ENCODE assay signal across 11 cellular contexts in the genomic region with DNA sequence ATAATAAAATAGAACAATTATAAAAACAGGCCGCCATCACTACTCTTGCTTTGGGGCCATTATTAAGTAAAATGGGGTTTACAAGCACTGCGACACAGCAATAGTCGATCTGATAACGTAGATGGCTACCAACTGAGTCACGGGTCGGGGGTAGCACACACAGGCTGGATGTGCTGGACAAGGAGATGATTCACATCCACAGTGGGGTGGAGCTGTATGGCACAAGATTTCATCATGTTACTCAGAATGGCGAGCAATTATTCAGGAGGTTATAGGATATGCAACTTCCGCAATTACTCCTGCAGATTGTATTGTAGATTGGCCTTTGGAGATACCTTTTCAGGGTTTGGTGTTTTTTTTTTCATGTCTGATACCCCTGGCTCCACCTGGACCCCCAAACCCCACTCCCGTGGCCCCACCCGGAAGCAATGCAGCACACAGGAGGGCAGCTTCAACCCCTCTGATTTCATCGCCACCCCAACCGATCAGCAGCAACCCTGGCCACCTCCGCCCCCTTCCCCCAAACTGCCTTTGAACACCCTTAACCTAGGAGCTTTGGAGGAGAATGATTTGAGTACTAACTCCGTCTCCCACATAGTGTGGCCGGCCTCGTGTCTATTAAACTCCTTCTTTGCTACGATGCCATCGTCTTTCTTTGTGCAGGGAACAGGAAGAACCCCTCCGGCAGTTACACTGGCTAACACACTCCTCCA. TPM values are rescaled to one million over a fixed set of nuclear protein-coding genes. Genes with fewer than 3 reads are reported as not detected.
DNase-seq lines count a peak whose midpoint lies in the region; TF ChIP-seq lines count a peak whose summit lies in the region.
"Had no signal": no experiment of that assay in that cellular context is flagged by ENCODE, and none has a peak within 500 bp of the region (broad histone marks: within the 10 kb centered on the region; RNA-seq: fewer than 3 reads in every experiment).

No MANE protein-coding gene starts in this region.

- no peak overlapping the region for H3K4me3 ChIP-seq in BLaER1 treated with 17β-estradiol and CSF1 and Interleukin-3, amounts not matched to agents 10 nM and 100 nM

- no peaks in the 10 kb centered on the region for H3K36me3 Mint-ChIP-seq in chondrocyte (ENCODE audit: low read depth)
- H3K36me3 Mint-ChIP-seq in nephron (ENCODE audit: low read depth): no peaks in the 10 kb centered on the region
- no peaks in the 10 kb centered on the region for H3K36me3 Mint-ChIP-seq in T-helper 2 cell treated with Interferon-gamma antibody and Interleukin-4, amounts not matched to agents 5 μg/mL and 100 μg/mL, for 36 hours (ENCODE audit: low read depth)
- H3K36me3 Mint-ChIP-seq in activated T-helper 2 cell treated with anti-CD3 and anti-CD28 coated beads, Interferon-gamma antibody, Interleukin-2, Interleukin-4, amounts not matched to agents 10 μg/mL and 5 μg/mL and 100 μg/mL, durations not matched to agents 14 hours and 24 hours and 36 hours (ENCODE audit: low read depth): no peaks in the 10 kb centered on the region
- H3K36me3 Mint-ChIP-seq: memory B cell had no signal

- peaks cover 15% of the 10 kb centered on the region for H3K4me1 Mint-ChIP-seq in chondrocyte (ENCODE audit: low read depth)
- peaks cover 16% of the 10 kb centered on the region for H3K4me1 Mint-ChIP-seq in nephron
- H3K4me1 Mint-ChIP-seq in T-helper 2 cell treated with Interferon-gamma antibody and Interleukin-4, amounts not matched to agents 5 μg/mL and 100 μg/mL, for 36 hours (ENCODE audit: low read depth): no peaks in the 10 kb centered on the region
- H3K4me1 Mint-ChIP-seq in activated T-helper 2 cell treated with anti-CD3 and anti-CD28 coated beads, Interferon-gamma antibody, Interleukin-2, Interleukin-4, amounts not matched to agents 10 μg/mL and 5 μg/mL and 100 μg/mL, durations not matched to agents 14 hours and 24 hours and 36 hours (ENCODE audit: low read depth): peaks cover 3% of the 10 kb centered on the region
- H3K4me1 Mint-ChIP-seq: memory B cell had no signal

- peaks cover 2% of the 10 kb centered on the region for H3K9me3 Mint-ChIP-seq in chondrocyte (ENCODE audit: low read depth)
- peaks cover 5% of the 10 kb centered on the region for H3K9me3 Mint-ChIP-seq in nephron
- H3K9me3 Mint-ChIP-seq in T-helper 2 cell treated with Interferon-gamma antibody and Interleukin-4, amounts not matched to agents 5 μg/mL and 100 μg/mL, for 36 hours: no peaks in the 10 kb centered on the region
- H3K9me3 Mint-ChIP-seq in activated T-helper 2 cell treated with anti-CD3 and anti-CD28 coated beads, Interferon-gamma antibody, Interleukin-2, Interleukin-4, amounts not matched to agents 10 μg/mL and 5 μg/mL and 100 μg/mL, durations not matched to agents 14 hours and 24 hours and 36 hours: no peaks in the 10 kb centered on the region
- H3K9me3 Mint-ChIP-seq: memory B cell had no signal

- H3K27ac Mint-ChIP-seq in chondrocyte (ENCODE audit: unreplicated experiment) (peak overlapping the region; percentile 91), nephron (peak overlapping the region; percentile 98 to 99 (median 98))
- H3K27ac Mint-ChIP-seq in T-helper 2 cell treated with Interferon-gamma antibody and Interleukin-4, amounts not matched to agents 5 μg/mL and 100 μg/mL, for 36 hours: no peak overlapping the region
- no peak overlapping the region for H3K27ac Mint-ChIP-seq in activated T-helper 2 cell treated with anti-CD3 and anti-CD28 coated beads, Interferon-gamma antibody, Interleukin-2, Interleukin-4, amounts not matched to agents 10 μg/mL and 5 μg/mL and 100 μg/mL, durations not matched to agents 14 hours and 24 hours and 36 hours
- H3K27ac Mint-ChIP-seq: memory B cell had no signal

- H3K9me3 ChIP-seq in BLaER1 treated with 17β-estradiol and CSF1 and Interleukin-3, amounts not matched to agents 10 nM and 100 nM (replicated peaks in 1 of 11): peaks cover 0 to 11% (median 4%) of the 10 kb centered on the region in 11 experiments; a peak in 9 of 22 replicates

- intact Hi-C loops in activated T-helper 2 cell treated with anti-CD3 and anti-CD28 coated beads, Interferon-gamma antibody, Interleukin-2, Interleukin-4, amounts not matched to agents 10 μg/mL and 5 μg/mL and 100 μg/mL, durations not matched to agents 14 hours and 24 hours and 36 hours (cut with micrococcal nuclease): no loop called here

- H3K27ac ChIP-seq in BLaER1 treated with 17β-estradiol and CSF1 and Interleukin-3, amounts not matched to agents 10 nM and 100 nM: peak overlapping the region in 7 of 11 experiments; percentile 2 to 67 (median 48); a peak in 12 of 22 replicates

- H3K4me3 Mint-ChIP-seq in chondrocyte (ENCODE audit: unreplicated experiment): no peak overlapping the region
- H3K4me3 Mint-ChIP-seq in nephron: peak overlapping the region in 1 of 3 experiments; percentile 37
- H3K4me3 Mint-ChIP-seq in T-helper 2 cell treated with Interferon-gamma antibody and Interleukin-4, amounts not matched to agents 5 μg/mL and 100 μg/mL, for 36 hours: no peak overlapping the region
- no peak overlapping the region for H3K4me3 Mint-ChIP-seq in activated T-helper 2 cell treated with anti-CD3 and anti-CD28 coated beads, Interferon-gamma antibody, Interleukin-2, Interleukin-4, amounts not matched to agents 10 μg/mL and 5 μg/mL and 100 μg/mL, durations not matched to agents 14 hours and 24 hours and 36 hours (ENCODE audit: low read depth)
- H3K4me3 Mint-ChIP-seq: memory B cell had no signal

- DNase-seq in NCI-H460 (ENCODE audit: extremely low read depth, low read depth): peak; percentile 76
- DNase-seq in chondrocyte (ENCODE audit: low spot score): no peak
- DNase-seq in DMS79 treated with DMSO at 0.1 percent for 48 hours (lab: John Stamatoyannopoulos, UW): no peak
- no peak for DNase-seq in activated CD8-positive, alpha-beta memory T cell treated with anti-CD3 and anti-CD28 coated beads, Interleukin-2, amount 50 U/mL, for 48 hours
- no peak for DNase-seq in T-helper 2 cell treated with Interferon-gamma antibody and Interleukin-4, amounts not matched to agents 5 μg/mL and 100 μg/mL, for 36 hours (ENCODE audit: low spot score)
- no peak for DNase-seq in activated T-helper 2 cell treated with anti-CD3 and anti-CD28 coated beads, Interferon-gamma antibody, Interleukin-2, Interleukin-4, amounts not matched to agents 10 μg/mL and 5 μg/mL and 100 μg/mL, durations not matched to agents 14 hours and 24 hours and 36 hours (ENCODE audit: low spot score)
- DNase-seq: NCI-H1417, RPMI8226 had no signal

- H4K20me1 ChIP-seq in BLaER1 treated with 17β-estradiol and CSF1 and Interleukin-3, amounts not matched to agents 10 nM and 100 nM: no peaks in the 10 kb centered on the region

- H3K27me3 Mint-ChIP-seq in chondrocyte (ENCODE audit: low read depth) (no peaks in the 10 kb centered on the region), nephron (ENCODE audit: low read depth) (peaks cover 8% of the 10 kb centered on the region)
- no peaks in the 10 kb centered on the region for H3K27me3 Mint-ChIP-seq in T-helper 2 cell treated with Interferon-gamma antibody and Interleukin-4, amounts not matched to agents 5 μg/mL and 100 μg/mL, for 36 hours (ENCODE audit: low read depth)
- peaks cover 2% of the 10 kb centered on the region for H3K27me3 Mint-ChIP-seq in activated T-helper 2 cell treated with anti-CD3 and anti-CD28 coated beads, Interferon-gamma antibody, Interleukin-2, Interleukin-4, amounts not matched to agents 10 μg/mL and 5 μg/mL and 100 μg/mL, durations not matched to agents 14 hours and 24 hours and 36 hours (ENCODE audit: low read depth)

- H3K4me2 ChIP-seq in BLaER1 treated with 17β-estradiol and CSF1 and Interleukin-3, amounts not matched to agents 10 nM and 100 nM: peak overlapping the region in 10 of 11 experiments; percentile 12 to 78 (median 46); a peak in 20 of 22 replicates

- peaks cover 25 to 46% (median 32%) of the 10 kb centered on the region in 10 experiments for H3K4me1 ChIP-seq in BLaER1 treated with 17β-estradiol and CSF1 and Interleukin-3, amounts not matched to agents 10 nM and 100 nM

- H3K9ac ChIP-seq in BLaER1 treated with 17β-estradiol and CSF1 and Interleukin-3, amounts not matched to agents 10 nM and 100 nM: peak overlapping the region in 2 of 11 experiments; percentile 26 to 53; a peak in 2 of 22 replicates

- no peaks in the 10 kb centered on the region for H3K27me3 ChIP-seq in BLaER1 treated with 17β-estradiol and CSF1 and Interleukin-3, amounts not matched to agents 10 nM and 100 nM

- no peaks in the 10 kb centered on the region for H3K36me3 ChIP-seq in BLaER1 treated with 17β-estradiol and CSF1 and Interleukin-3, amounts not matched to agents 10 nM and 100 nM

- TF ChIP-seq CTCF in chondrocyte (IDR thresholded peaks at IDR 0.05) (no peak), nephron (IDR thresholded peaks at IDR 0.05; ENCODE audit: unreplicated experiment in 3 of 3) (no peak)

RNA-seq across cellular contexts. Expression of a gene that starts 21.4 kb away (rescaled TPM):
- total RNA-seq in NCI-H460 (2014; rRNA removed; shearing (Covaris generic)): 81.6 and 107 TPM in 2 replicates
- 362 and 381 TPM in 2 replicates for polyA plus RNA-seq in NCI-H460 (2014; cell fraction: nucleus; rRNA removed)
- total RNA-seq in chondrocyte: 3.7 to 6.1 TPM (median 5.6 TPM) in 3 replicates
- total RNA-seq in activated T-helper 2 cell treated with anti-CD3 and anti-CD28 coated beads, Interferon-gamma antibody, Interleukin-2, Interleukin-4, amounts not matched to agents 10 μg/mL and 5 μg/mL and 100 μg/mL, durations not matched to agents 14 hours and 24 hours and 36 hours: not detected in 2 replicates

RNA-seq across cellular contexts. Expression of a gene that starts 51.7 kb away (rescaled TPM):
- 0.17 and 0.27 TPM in 2 replicates for total RNA-seq in NCI-H460 (2014; rRNA removed; shearing (Covaris generic))
- 0.43 and 3.7 TPM in 2 replicates for polyA plus RNA-seq in NCI-H460 (2014; cell fraction: nucleus; rRNA removed)
- total RNA-seq in chondrocyte: 250 to 264 TPM (median 264 TPM) in 3 replicates
- total RNA-seq in activated T-helper 2 cell treated with anti-CD3 and anti-CD28 coated beads, Interferon-gamma antibody, Interleukin-2, Interleukin-4, amounts not matched to agents 10 μg/mL and 5 μg/mL and 100 μg/mL, durations not matched to agents 14 hours and 24 hours and 36 hours: 7.9 and 9.2 TPM in 2 replicates

Comparison
In these comparisons a context has a peak if more than half of its experiments do, and no peak if none do; other contexts are left out.
1. H3K27ac Mint-ChIP-seq: peak in chondrocyte (single experiment) and nephron (3 of 3); none in T-helper 2 cell treated with Interferon-gamma antibody and Interleukin-4, amounts not matched to agents 5 μg/mL and 100 μg/mL, for 36 hours (single experiment) and activated T-helper 2 cell treated with anti-CD3 and anti-CD28 coated beads, Interferon-gamma antibody, Interleukin-2, Interleukin-4, amounts not matched to agents 10 μg/mL and 5 μg/mL and 100 μg/mL, durations not matched to agents 14 hours and 24 hours and 36 hours (single experiment).
2. RNA of a gene that starts 21.4 kb away (total RNA-seq): 81.6 to 107 TPM in NCI-H460; 3.7 to 6.1 TPM in chondrocyte and not detected in activated T-helper 2 cell treated with anti-CD3 and anti-CD28 coated beads, Interferon-gamma antibody, Interleukin-2, Interleukin-4, amounts not matched to agents 10 μg/mL and 5 μg/mL and 100 μg/mL, durations not matched to agents 14 hours and 24 hours and 36 hours; every median in the first group is over 10 times any median in the second.
3. RNA of a gene that starts 51.7 kb away (total RNA-seq): 250 to 264 TPM in chondrocyte; 7.9 to 9.2 TPM in activated T-helper 2 cell treated with anti-CD3 and anti-CD28 coated beads, Interferon-gamma antibody, Interleukin-2, Interleukin-4, amounts not matched to agents 10 μg/mL and 5 μg/mL and 100 μg/mL, durations not matched to agents 14 hours and 24 hours and 36 hours and 0.17 to 0.27 TPM in NCI-H460; every median in the first group is over 10 times any median in the second.